ENCODE assay signal across 10 cellular contexts in the genomic region with DNA sequence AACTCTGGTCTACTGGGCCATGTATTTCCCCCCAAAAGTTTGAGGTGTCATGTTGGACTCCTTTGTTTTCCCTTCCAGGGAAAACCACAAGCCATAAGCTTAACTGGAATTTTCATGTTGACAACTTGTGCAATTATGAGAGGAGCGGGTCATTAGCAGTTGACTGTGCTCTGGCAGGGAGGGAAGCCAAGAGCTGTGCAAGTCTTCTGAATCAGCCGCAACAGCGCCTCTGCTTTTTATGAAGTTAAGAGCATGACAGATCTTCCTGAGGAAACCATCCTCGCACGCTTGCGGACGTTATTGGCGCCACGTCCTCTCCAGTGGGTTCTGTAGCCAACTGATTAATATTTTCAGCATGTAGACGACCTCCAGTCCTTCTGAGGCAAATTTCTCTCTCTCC.
DNase-seq lines count a peak whose midpoint lies in the region; ATAC-seq lines count a peak whose summit lies in the region.
"Had no signal": no experiment of that assay in that cellular context is flagged by ENCODE, and none has a peak within 500 bp of the region (broad histone marks: within the 10 kb centered on the region; RNA-seq: fewer than 3 reads in every experiment).

No MANE protein-coding gene starts in this region.

- no peaks in the 10 kb centered on the region for H3K9me3 Mint-ChIP-seq in activated T-cell treated with anti-CD3 and anti-CD28 coated beads, Interleukin-2, amount 50 U/mL, for 72 hours
- no peaks in the 10 kb centered on the region for H3K9me3 Mint-ChIP-seq in natural killer cell treated with Interleukin-12 subunit alpha and Interleukin-12 subunit beta and Interleukin-15 and Interleukin-18, amount 100 ng/mL, for 72 hours
- H3K9me3 Mint-ChIP-seq: WTC11 had no signal

- no peaks in the 10 kb centered on the region for H3K36me3 Mint-ChIP-seq in activated T-cell treated with anti-CD3 and anti-CD28 coated beads, Interleukin-2, amount 50 U/mL, for 72 hours (ENCODE audit: insufficient read depth in 2 of 2)
- no peaks in the 10 kb centered on the region for H3K36me3 Mint-ChIP-seq in natural killer cell treated with Interleukin-12 subunit alpha and Interleukin-12 subunit beta and Interleukin-15 and Interleukin-18, amount 100 ng/mL, for 72 hours
- H3K36me3 Mint-ChIP-seq: WTC11 had no signal

- H3K4me1 Mint-ChIP-seq in activated T-cell treated with anti-CD3 and anti-CD28 coated beads, Interleukin-2, amount 50 U/mL, for 72 hours (ENCODE audit: low read depth), result peaks cover 8% of the 10 kb centered on the region
- peaks cover 7 to 12% of the 10 kb centered on the region in 2 donors for H3K4me1 Mint-ChIP-seq in natural killer cell treated with Interleukin-12 subunit alpha and Interleukin-12 subunit beta and Interleukin-15 and Interleukin-18, amount 100 ng/mL, for 72 hours (ENCODE audit: low read depth in 2 of 2)

- peaks cover 60% of the 10 kb centered on the region for H3K27me3 Mint-ChIP-seq in activated T-cell treated with anti-CD3 and anti-CD28 coated beads, Interleukin-2, amount 50 U/mL, for 72 hours (ENCODE audit: low read depth)
- peaks cover 9 to 41% of the 10 kb centered on the region in 2 donors for H3K27me3 Mint-ChIP-seq in natural killer cell treated with Interleukin-12 subunit alpha and Interleukin-12 subunit beta and Interleukin-15 and Interleukin-18, amount 100 ng/mL, for 72 hours

- H3K4me3 Mint-ChIP-seq in activated T-cell treated with anti-CD3 and anti-CD28 coated beads, Interleukin-2, amount 50 U/mL, for 72 hours, result peak overlapping the region; percentile 38 to 46
- H3K4me3 Mint-ChIP-seq in natural killer cell treated with Interleukin-12 subunit alpha and Interleukin-12 subunit beta and Interleukin-15 and Interleukin-18, amount 100 ng/mL, for 72 hours, result peak overlapping the region; percentile 30
- H3K4me3 Mint-ChIP-seq: WTC11 had no signal

- no peak overlapping the region for H3K27ac Mint-ChIP-seq in activated T-cell treated with anti-CD3 and anti-CD28 coated beads, Interleukin-2, amount 50 U/mL, for 72 hours
- H3K27ac Mint-ChIP-seq in natural killer cell treated with Interleukin-12 subunit alpha and Interleukin-12 subunit beta and Interleukin-15 and Interleukin-18, amount 100 ng/mL, for 72 hours, result no peak overlapping the region
- H3K27ac Mint-ChIP-seq: WTC11 had no signal

- DNase-seq in NCI-H1092 treated with DMSO at 0.1 percent for 48 hours (lab: John Stamatoyannopoulos, UW), result peak; percentile 14
- no peak for DNase-seq in NCI-H1092 (lab: John Stamatoyannopoulos, UW)
- DNase-seq in KG1 (lab: John Stamatoyannopoulos, UW), result peak; percentile 45
- DNase-seq in activated T-cell treated with anti-CD3 and anti-CD28 coated beads, Interleukin-2, amount 50 U/mL, for 72 hours, result peak in 1 of 2 donors; percentile 12
- no peak for DNase-seq in natural killer cell treated with Interleukin-12 subunit alpha and Interleukin-12 subunit beta and Interleukin-15 and Interleukin-18, amount 100 ng/mL, for 72 hours (ENCODE audit: low spot score)
- DNase-seq: colonic mucosa had no signal

- ATAC-seq in activated T-cell treated with anti-CD3 and anti-CD28 coated beads, Interleukin-2, amount 50 U/mL, for 72 hours (replicated peaks in 1 of 2), result peak in 1 of 2 donors; percentile 70
- ATAC-seq in natural killer cell treated with Interleukin-12 subunit alpha and Interleukin-12 subunit beta and Interleukin-15 and Interleukin-18, amount 100 ng/mL, for 72 hours, result no peak
- ATAC-seq in HG03342 (IDR thresholded peaks at IDR 0.05; ENCODE audit: unreplicated experiment), result no peak
- ATAC-seq in HG03432 (IDR thresholded peaks at IDR 0.05; ENCODE audit: unreplicated experiment), result no peak
- no peak for ATAC-seq in GM21737 (IDR thresholded peaks at IDR 0.05; ENCODE audit: unreplicated experiment)
- ATAC-seq: WTC11 had no signal

Comparison
In these comparisons a context has a peak if more than half of its experiments do, and no peak if none do; other contexts are left out.
1. DNase-seq: peak in NCI-H1092 treated with DMSO at 0.1 percent for 48 hours (single experiment) and KG1 (single experiment); none in NCI-H1092 (single experiment) and natural killer cell treated with Interleukin-12 subunit alpha and Interleukin-12 subunit beta and Interleukin-15 and Interleukin-18, amount 100 ng/mL, for 72 hours (single experiment).